ENCODE assay signal across 14 cellular contexts in the genomic region with DNA sequence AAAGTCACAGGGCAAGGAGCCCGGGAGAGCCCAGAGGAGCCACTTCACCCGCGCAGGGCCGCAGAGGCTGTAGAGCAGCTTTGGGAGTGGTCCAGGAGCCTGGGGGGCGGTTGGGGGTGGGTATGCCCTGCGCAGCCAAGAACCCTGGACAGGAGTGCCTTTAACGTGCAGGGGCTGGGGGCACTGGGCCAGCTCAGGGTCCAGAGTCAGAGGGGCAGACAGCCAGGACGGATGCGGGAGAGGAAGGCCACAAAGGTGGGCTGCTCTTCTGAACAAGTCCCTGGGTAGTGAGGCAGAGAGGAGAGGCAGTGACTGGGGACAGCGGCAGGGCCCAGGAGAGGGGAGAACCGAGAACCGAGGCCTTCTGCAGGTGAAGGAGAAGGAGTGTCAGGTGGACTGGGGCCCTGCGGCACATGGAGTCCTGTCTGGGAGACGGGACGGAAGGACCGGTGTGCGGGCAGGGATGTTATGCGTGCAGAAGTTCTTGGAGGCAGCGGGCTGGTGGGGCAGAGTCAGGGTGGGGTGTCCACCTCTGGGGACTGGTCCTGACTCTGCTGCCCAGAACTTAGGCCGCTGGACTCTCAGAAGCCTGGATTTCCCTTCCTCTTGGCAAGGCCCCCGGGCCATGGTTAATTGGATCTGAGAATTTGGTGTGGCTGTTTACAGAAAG. TPM values are rescaled to one million over a fixed set of nuclear protein-coding genes. Genes with fewer than 3 reads are reported as not detected.
DNase-seq lines count a peak whose midpoint lies in the region; ATAC-seq and TF ChIP-seq lines count a peak whose summit lies in the region.
"Had no signal": no experiment of that assay in that cellular context is flagged by ENCODE, and none has a peak within 500 bp of the region (broad histone marks: within the 10 kb centered on the region; RNA-seq: fewer than 3 reads in every experiment).

No MANE protein-coding gene starts in this region.

- no peak for TF ChIP-seq POLR2A in spleen (IDR thresholded peaks at IDR 0.05)

- peak in 2 of 3 donors; percentile 9 to 27 for DNase-seq in right cardiac atrium
- DNase-seq in right atrium auricular region (ENCODE audit: low spot score), result no peak
- DNase-seq in glutamatergic neuron, result peak; percentile 13
- DNase-seq in spleen, result peak; percentile 58
- DNase-seq in NCI-H2196 treated with DMSO at 0.1 percent for 48 hours (lab: John Stamatoyannopoulos, UW; ENCODE audit: unreplicated experiment), result no peak
- DNase-seq: CD8-positive, alpha-beta T cell; COR-L47; DMS153; GF-D8 had no signal

- no peak overlapping the region for H3K27ac Mint-ChIP-seq in glutamatergic neuron (ENCODE audit: unreplicated experiment)
- H3K27ac Mint-ChIP-seq: CD8-positive, alpha-beta T cell had no signal

- H3K4me3 ChIP-seq in right cardiac atrium (ENCODE audit: low read length), result no peak overlapping the region
- H3K4me3 ChIP-seq in right atrium auricular region, result no peak overlapping the region
- H3K4me3 ChIP-seq in spleen, result no peak overlapping the region
- H3K4me3 ChIP-seq: A549, HAP-1 had no signal

- H3K27ac ChIP-seq in right cardiac atrium (ENCODE audit: low read length), result no peak overlapping the region
- H3K27ac ChIP-seq in right atrium auricular region, result no peak overlapping the region
- no peak overlapping the region for H3K27ac ChIP-seq in spleen
- H3K27ac ChIP-seq: A549 had no signal

- H3K27me3 ChIP-seq in right cardiac atrium (ENCODE audit: control insufficient read depth, insufficient read depth), result no peaks in the 10 kb centered on the region
- no peaks in the 10 kb centered on the region for H3K27me3 ChIP-seq in right atrium auricular region
- H3K27me3 ChIP-seq in spleen (replicated peaks in 1 of 7), result peaks cover 0 to 21% (median 0%) of the 10 kb centered on the region in 7 donors

- H3K9me3 ChIP-seq in right cardiac atrium (ENCODE audit: control insufficient read depth, low read length), result peaks cover 2% of the 10 kb centered on the region
- H3K9me3 ChIP-seq in right atrium auricular region, result peaks cover 0 to 29% of the 10 kb centered on the region in 2 donors
- peaks cover 0 to 38% (median 29%) of the 10 kb centered on the region in 8 donors for H3K9me3 ChIP-seq in spleen
- H3K9me3 ChIP-seq: A549, HAP-1 had no signal

- H3K36me3 ChIP-seq in right atrium auricular region, result no peaks in the 10 kb centered on the region
- H3K36me3 ChIP-seq in spleen, result no peaks in the 10 kb centered on the region
- H3K36me3 ChIP-seq: HAP-1 had no signal

- no peak overlapping the region for H3K4me3 Mint-ChIP-seq in glutamatergic neuron (ENCODE audit: unreplicated experiment)
- H3K4me3 Mint-ChIP-seq: CD14-positive monocyte; CD8-positive, alpha-beta T cell had no signal

- peaks cover 7% of the 10 kb centered on the region for H3K36me3 Mint-ChIP-seq in glutamatergic neuron (ENCODE audit: unreplicated experiment)
- H3K36me3 Mint-ChIP-seq: CD14-positive monocyte; CD8-positive, alpha-beta T cell had no signal

- intact Hi-C loops in right cardiac atrium (cut with DNase I), result no loop called here
- intact Hi-C loops in spleen (cut with DNase I; ENCODE audit: low total_unique reads), result no loop called here

- peaks cover 6% of the 10 kb centered on the region for H3K9me3 Mint-ChIP-seq in glutamatergic neuron (ENCODE audit: unreplicated experiment)

- H3K27me3 Mint-ChIP-seq in glutamatergic neuron (ENCODE audit: unreplicated experiment), result peaks cover 5% of the 10 kb centered on the region

- H3K4me1 Mint-ChIP-seq in glutamatergic neuron (ENCODE audit: low read depth, unreplicated experiment), result peaks cover 11% of the 10 kb centered on the region
- H3K4me1 Mint-ChIP-seq: CD14-positive monocyte had no signal

- H3K4me1 ChIP-seq in right cardiac atrium (ENCODE audit: control insufficient read depth, insufficient read depth, low read length) (no peaks in the 10 kb centered on the region), right atrium auricular region (no peaks in the 10 kb centered on the region), spleen (no peaks in the 10 kb centered on the region)
- H3K4me1 ChIP-seq: A549, HAP-1 had no signal

- ATAC-seq in right cardiac atrium (no peak), esophagus mucosa (no peak)
- ATAC-seq: A549; CD8-positive, alpha-beta T cell had no signal

- WGBS in right cardiac atrium, result 86% methylated on average over 21 of the region's 21 CpGs
- 83 to 91% (median 88%) methylated on average over 21 of the region's 21 CpGs for WGBS in spleen, 5 donors

- no peak for TF ChIP-seq CTCF in right atrium auricular region (IDR thresholded peaks at IDR 0.05)
- no peak for TF ChIP-seq CTCF in glutamatergic neuron (IDR thresholded peaks at IDR 0.05; ENCODE audit: partially characterized antibody, unreplicated experiment)
- TF ChIP-seq CTCF in spleen (IDR thresholded peaks at IDR 0.05 in 8 of 11, conservative IDR thresholded peaks at IDR 0.05 in 3 of 11), result no peak

RNA-seq across cellular contexts. Expression of a gene that starts 31.8 kb away (rescaled TPM):
- total RNA-seq in right cardiac atrium (1 to 10 TPM; 3.0 to 4.6 (median 3.5) TPM), right atrium auricular region (1 to 10 TPM; 2.6 to 3.1 TPM), glutamatergic neuron (ENCODE audit: unreplicated experiment) (4.8 TPM), spleen (10 to 100 TPM; 19.5 to 42.1 (median 37.6) TPM), esophagus mucosa (0.60 TPM)
- polyA plus RNA-seq in right cardiac atrium (4.8 TPM), spleen (10 to 100 TPM in 1 of 3 donors, 1 to 10 TPM in 2; 9.4 to 15.5 (median 9.9) TPM)
- total RNA-seq: CD8-positive, alpha-beta T cell had no signal
- polyA plus RNA-seq: AG04450, CD14-positive monocyte had no signal

Comparison
In these comparisons a context has a peak if more than half of its experiments do, and no peak if none do; other contexts are left out.
1. DNase-seq: peak in right cardiac atrium (2 of 3), glutamatergic neuron (single experiment) and spleen (single experiment); none in right atrium auricular region (single experiment) and NCI-H2196 treated with DMSO at 0.1 percent for 48 hours (single experiment).